In the genomic region with DNA sequence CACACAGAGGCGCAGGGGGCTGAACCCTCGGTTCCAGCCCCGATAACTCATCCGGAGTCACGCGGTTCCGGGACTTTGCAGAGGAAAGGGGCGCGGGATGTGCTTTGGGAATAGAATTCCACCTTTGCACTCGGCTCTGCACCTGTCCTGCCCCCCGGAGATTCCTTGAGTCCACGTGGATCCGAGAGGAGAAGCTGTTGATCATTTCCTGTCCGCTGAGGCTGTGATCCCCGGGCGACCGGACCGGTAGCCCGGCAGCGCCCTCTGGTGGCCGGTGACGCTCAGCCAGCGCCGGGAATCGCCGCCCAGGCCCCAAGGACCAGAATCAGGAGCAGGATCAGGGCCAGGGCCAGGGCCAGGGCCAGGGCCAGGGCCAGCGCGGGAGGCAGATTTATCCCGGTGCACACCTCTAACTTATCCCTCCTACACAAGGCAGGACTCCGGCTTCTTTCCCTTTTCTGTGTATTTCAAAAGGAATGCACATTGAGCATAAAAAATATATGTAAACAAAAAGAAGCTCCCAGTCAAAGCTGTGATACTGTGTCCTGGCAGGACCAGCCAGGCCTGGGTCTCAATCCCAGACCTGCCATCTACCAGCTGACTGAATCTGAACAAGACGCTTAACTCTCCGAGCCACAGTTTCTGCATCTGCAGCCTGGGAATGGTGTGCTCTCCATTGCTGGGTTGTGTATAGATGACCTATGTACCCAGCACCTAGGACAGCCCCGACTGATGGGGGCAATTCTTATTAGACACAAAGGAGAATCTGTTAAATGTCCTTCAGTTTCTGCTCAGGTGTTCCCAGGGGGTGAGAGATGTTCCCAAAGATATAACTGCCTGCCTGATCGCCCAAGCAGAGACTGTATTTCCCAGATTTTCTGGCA, we compare ENCODE assay signal across 8 cellular contexts. TPM values are rescaled to one million over a fixed set of nuclear protein-coding genes. Genes with fewer than 3 reads are reported as not detected.
DNase-seq lines count a peak whose midpoint lies in the region; ATAC-seq, FAIRE-seq and TF ChIP-seq lines count a peak whose summit lies in the region.

No MANE protein-coding gene starts in this region.

- RAD21 ChIA-PET in HCT116 (lab: Charles Lee; ENCODE audit: low non-redundant PET in 1 of 2, low total read pairs in 2 of 2, uncharacterized antibody in 2 of 2, unreplicated experiment in 2 of 2), result interaction anchor here (1.0 to 1.5 kb wide), 3 partner anchors 85 to 163 kb away, joined by 3 to 9 read pairs (median 7); no protein-coding TSS in a partner anchor

- H3K9me3 ChIP-seq in HCT116 (ENCODE audit: control insufficient read depth in 1 of 2, insufficient read depth in 1 of 2, low read depth in 1 of 2, low read length in 2 of 2), result no peaks in the 10 kb centered on the region
- no peaks in the 10 kb centered on the region for H3K9me3 ChIP-seq in HepG2 (ENCODE audit: low read length)

- peak; percentile 87 for DNase-seq in D721Med (ENCODE audit: insufficient read length, low spot score)
- DNase-seq in HCT116 (ENCODE audit: low read depth, low spot score), result peak; percentile 51
- DNase-seq in NCI-H2227 (lab: John Stamatoyannopoulos, UW; ENCODE audit: unreplicated experiment), result peak; percentile 87
- DNase-seq in activated CD4-positive, alpha-beta T cell treated with anti-CD3 and anti-CD28 coated beads, Interleukin-2, amount 10 ng/mL, durations not matched to agents 24 days and 14 days, result peak; percentile 94
- DNase-seq in dedifferentiated amniotic fluid mesenchymal stem cell (ENCODE audit: extremely low spot score), result peak; percentile 48
- DNase-seq in HepG2 (ENCODE audit: low spot score), result peak; percentile 71
- peak; percentile 67 for DNase-seq in stimulated activated CD4-positive, alpha-beta T cell treated with anti-CD3 and anti-CD28 coated beads, Interleukin-1b, Interleukin-23, amount 100 ng/mL, for 48 hours

- peak; percentile 93 for ATAC-seq in HCT116
- ATAC-seq in HepG2, result peak; percentile 93
- ATAC-seq in GM18498 (IDR thresholded peaks at IDR 0.05; ENCODE audit: unreplicated experiment), result no peak

- H3K27me3 ChIP-seq in HCT116 (ENCODE audit: insufficient read depth, low read length), result no peaks in the 10 kb centered on the region
- peaks cover 1 to 25% of the 10 kb centered on the region in 2 experiments; a peak in 3 of 5 replicates for H3K27me3 ChIP-seq in HepG2 (ENCODE audit: control insufficient read depth in 1 of 2, insufficient read depth in 2 of 2, low read length in 2 of 2)

- H3K4me2 ChIP-seq in HCT116 (ENCODE audit: low read length), result peak overlapping the region; percentile 79
- peak overlapping the region; percentile 96 for H3K4me2 ChIP-seq in HepG2 (ENCODE audit: low read depth, low read length)

- no peaks in the 10 kb centered on the region for H3K36me3 Mint-ChIP-seq in activated CD4-positive, alpha-beta T cell treated with anti-CD3 and anti-CD28 coated beads, Interleukin-2, amount 10 ng/mL, durations not matched to agents 24 days and 14 days (ENCODE audit: low read depth)

- TF ChIP-seq CTCF in D721Med (IDR thresholded peaks at IDR 0.05; ENCODE audit: insufficient read depth, missing control alignments), result peak; percentile 53
- peak; percentile 92 to 95 (median 94) for TF ChIP-seq CTCF in HCT116 (IDR thresholded peaks at IDR 0.05 in 2 of 3, conservative IDR thresholded peaks at IDR 0.05 in 1 of 3; ENCODE audit: borderline replicate concordance in 1 of 3, insufficient read depth in 1 of 3, low read depth in 2 of 3, low read length in 2 of 3)
- TF ChIP-seq CTCF in HepG2 (CRISPR knock-in tag; IDR thresholded peaks at IDR 0.05), result peak; percentile 99

- H3K36me3 ChIP-seq in HCT116 (ENCODE audit: control insufficient read depth in 1 of 2, insufficient read depth in 2 of 2, low read length in 2 of 2) (no peaks in the 10 kb centered on the region), HepG2 (replicated peaks in 1 of 2; ENCODE audit: control insufficient read depth in 1 of 2, insufficient read depth in 2 of 2, low read length in 2 of 2) (no peaks in the 10 kb centered on the region)

- H3K4me3 ChIP-seq in HCT116 (replicated peaks in 1 of 2; ENCODE audit: low read depth in 1 of 2, low read length in 2 of 2) (peak overlapping the region; percentile 24 to 47), HepG2 (replicated peaks in 1 of 3; ENCODE audit: insufficient read depth in 1 of 3, low read depth in 2 of 3, low read length in 3 of 3) (peak overlapping the region; percentile 51 to 75 (median 53))

- FAIRE-seq in D721Med (lab: Jason Lieb, UNC) (no peak), HepG2 (lab: Jason Lieb, UNC) (peak; percentile 18)

- no peak for TF ChIP-seq EP300 in HepG2 (IDR thresholded peaks at IDR 0.05; ENCODE audit: low read depth in 2 of 2, low read length in 2 of 2)
- no peak for TF ChIP-seq EP300 in HepG2 (CRISPR knock-in tag; IDR thresholded peaks at IDR 0.05; ENCODE audit: borderline replicate concordance)

- H3K4me1 ChIP-seq in HCT116 (ENCODE audit: control insufficient read depth in 1 of 2, insufficient read depth in 2 of 2, low read length in 2 of 2) (peaks cover 4 to 6% of the 10 kb centered on the region in 2 experiments; a peak in 3 of 4 replicates), HepG2 (ENCODE audit: insufficient read depth, low read length) (peaks cover 40% of the 10 kb centered on the region)

- peaks cover 19% of the 10 kb centered on the region for H3K4me1 Mint-ChIP-seq in activated CD4-positive, alpha-beta T cell treated with anti-CD3 and anti-CD28 coated beads, Interleukin-2, amount 10 ng/mL, durations not matched to agents 24 days and 14 days

- TF ChIP-seq POLR2A in HCT116 (IDR thresholded peaks at IDR 0.05; ENCODE audit: borderline replicate concordance, extremely low read depth, insufficient read depth, insufficient read length) (no peak), HepG2 (IDR thresholded peaks at IDR 0.05; ENCODE audit: insufficient read depth in 1 of 2, low read depth in 2 of 2, low read length in 2 of 2) (no peak)

- H3K27me3 Mint-ChIP-seq in activated CD4-positive, alpha-beta T cell treated with anti-CD3 and anti-CD28 coated beads, Interleukin-2, amount 10 ng/mL, durations not matched to agents 24 days and 14 days, result peaks cover 34% of the 10 kb centered on the region

- intact Hi-C loops in HCT116 (cut with micrococcal nuclease) (loop anchor here (1.0 kb wide), 2 partner anchors 85 to 163 kb away; no protein-coding TSS in a partner anchor), HepG2 (cut with micrococcal nuclease; ENCODE audit: unreplicated experiment) (loop anchor here (1.0 kb wide), 5 partner anchors 58 to 163 kb away; no protein-coding TSS in a partner anchor)
- intact Hi-C loops in activated CD4-positive, alpha-beta T cell treated with anti-CD3 and anti-CD28 coated beads, Interleukin-2, amount 10 ng/mL, durations not matched to agents 24 days and 14 days (cut with micrococcal nuclease), result loop anchor here (1.0 kb wide), 3 partner anchors 85 to 163 kb away; no protein-coding TSS in a partner anchor

- H3K9ac ChIP-seq in HCT116 (ENCODE audit: low read length) (0 out of 2 replicates have a peak overlapping the region, but pooled peaks have one; percentile 27), HepG2 (ENCODE audit: insufficient read depth, low read depth, low read length) (peak overlapping the region; percentile 34; the same call in 1 of the 2 replicates)

- in situ Hi-C loops in HepG2 (cut with HindIII; ENCODE audit: extremely low pct_ligation_motif_present, low pct_unique_long_range_greater_than_20kb), result loop anchor here (5.0 kb wide), 2 partner anchors 85 to 165 kb away; no protein-coding TSS in a partner anchor

- no peak overlapping the region for H3K27ac ChIP-seq in HCT116 (ENCODE audit: low read depth, low read length)
- H3K27ac ChIP-seq in HepG2 (ENCODE audit: extremely low read length, insufficient read depth, low read length), result no peak overlapping the region

- no peaks in the 10 kb centered on the region for H3K9me2 ChIP-seq in HCT116 (ENCODE audit: insufficient read depth)

- H3K27ac Mint-ChIP-seq in activated CD4-positive, alpha-beta T cell treated with anti-CD3 and anti-CD28 coated beads, Interleukin-2, amount 10 ng/mL, durations not matched to agents 24 days and 14 days, result peak overlapping the region; percentile 11

- CTCF ChIA-PET in HCT116 (lab: Charles Lee) (interaction anchor here (0.6 to 4.4 kb wide), 7 partner anchors 63 to 167 kb away, joined by 3 to 36 read pairs (median 5); partner anchors contain the start of gene GPR55), HepG2 (lab: Yijun Ruan, JAX; ENCODE audit: low intra/inter-chr PET ratio, low total read pairs) (interaction anchor here (0.7 to 2.6 kb wide), 7 partner anchors 46 to 163 kb away, joined by 3 to 40 read pairs (median 4); no protein-coding TSS in a partner anchor)

- BruUV-seq in HCT116 (replicated peaks; lab: Mats Ljungman, UMichigan) (no TSS peak), HepG2 (replicated peaks; lab: Mats Ljungman, UMichigan) (no TSS peak)

- TF ChIP-seq RAD21 in HCT116 (IDR thresholded peaks at IDR 0.05; ENCODE audit: low read depth) (peak; percentile 94), HepG2 (CRISPR knock-in tag; IDR thresholded peaks at IDR 0.05) (peak; percentile 99)

- H4K20me1 ChIP-seq in HCT116 (ENCODE audit: insufficient read depth) (no peaks in the 10 kb centered on the region), HepG2 (ENCODE audit: insufficient read depth, low read length) (no peaks in the 10 kb centered on the region)

- POLR2A ChIA-PET in HCT116 (lab: Charles Lee) (no interaction called here), HepG2 (lab: Yijun Ruan, JAX) (interaction anchor here (1.0 to 2.0 kb wide), 4 partner anchors 48 to 139 kb away, joined by 3 to 13 read pairs (median 6); no protein-coding TSS in a partner anchor)

- WGBS in HepG2 (ENCODE audit: low lambda C conversion rate), result under 1% methylated on average over 20 of the region's 34 CpGs

- H3K79me2 ChIP-seq in HCT116 (ENCODE audit: insufficient read depth, low read length) (no peaks in the 10 kb centered on the region), HepG2 (ENCODE audit: insufficient read depth, low read length) (no peaks in the 10 kb centered on the region)

- H2AFZ ChIP-seq in HCT116 (ENCODE audit: low read depth, low read length, poor library complexity, severe bottlenecking) (peak overlapping the region; percentile 98), HepG2 (ENCODE audit: low read length) (peak overlapping the region; percentile 82)

- peak overlapping the region; percentile 65 for H3K4me3 Mint-ChIP-seq in activated CD4-positive, alpha-beta T cell treated with anti-CD3 and anti-CD28 coated beads, Interleukin-2, amount 10 ng/mL, durations not matched to agents 24 days and 14 days

- H3K9me3 Mint-ChIP-seq in activated CD4-positive, alpha-beta T cell treated with anti-CD3 and anti-CD28 coated beads, Interleukin-2, amount 10 ng/mL, durations not matched to agents 24 days and 14 days, result no peaks in the 10 kb centered on the region

RNA-seq across cellular contexts. Expression of gene SPATA3, which starts 8.5 kb away (rescaled TPM):
- total RNA-seq in HCT116 (2021; ENCODE audit: unreplicated experiment) (not detected), HepG2 (2016; rRNA removed; fragmentation: Illumina TruSeq; extraction: Trizol) (not detected in 2 replicates)
- polyA plus RNA-seq in HCT116 (2012), result not detected in 2 replicates
- total RNA-seq in activated CD4-positive, alpha-beta T cell treated with anti-CD3 and anti-CD28 coated beads, Interleukin-2, amount 10 ng/mL, durations not matched to agents 24 days and 14 days, result not detected in 2 replicates
- total RNA-seq in HepG2 (2016; cell fraction: cytosol; rRNA removed; fragmentation: Illumina TruSeq; extraction: Trizol; ENCODE audit: low read depth), result not detected in 2 replicates
- total RNA-seq in HepG2 (2016; cell fraction: insoluble cytoplasmic fraction; rRNA removed; fragmentation: Illumina TruSeq; extraction: Trizol), result not detected in 2 replicates
- total RNA-seq in HepG2 (2016; cell fraction: membrane; rRNA removed; fragmentation: Illumina TruSeq; extraction: Trizol), result not detected in 2 replicates
- not detected in 2 replicates for total RNA-seq in HepG2 (2016; cell fraction: nucleus; rRNA removed; fragmentation: Illumina TruSeq; extraction: Trizol)
- polyA plus RNA-seq in HepG2 (2011; rRNA removed), result not detected in 2 replicates
- polyA plus RNA-seq in HepG2 (2011; cell fraction: cytosol; rRNA removed), result not detected in 2 replicates
- polyA plus RNA-seq in HepG2 (2011; cell fraction: nucleus; rRNA removed), result not detected in 2 replicates
- not detected in 2 replicates for polyA plus RNA-seq in HepG2 (2012)
- polyA plus RNA-seq in HepG2 (2016; cell fraction: cytosol; fragmentation: Illumina TruSeq; extraction: Trizol; ENCODE audit: low read depth), result not detected in 2 replicates
- polyA plus RNA-seq in HepG2 (2016; cell fraction: insoluble cytoplasmic fraction; fragmentation: Illumina TruSeq; extraction: Trizol; ENCODE audit: low read depth), result not detected in 2 replicates
- not detected in 2 replicates for polyA plus RNA-seq in HepG2 (2016; cell fraction: membrane; fragmentation: Illumina TruSeq; extraction: Trizol; ENCODE audit: low read depth)
- polyA plus RNA-seq in HepG2 (2016; cell fraction: nucleus; fragmentation: Illumina TruSeq; extraction: Trizol; ENCODE audit: insufficient read depth, low read depth), result not detected in 2 replicates
- polyA minus RNA-seq in HepG2 (2011; rRNA and poly(A)+ RNA removed; ENCODE audit: low replicate concordance), result not detected in 2 replicates
- not detected in 2 replicates for polyA minus RNA-seq in HepG2 (2011; cell fraction: cytosol; rRNA and poly(A)+ RNA removed)
- polyA minus RNA-seq in HepG2 (2011; cell fraction: nucleus; rRNA and poly(A)+ RNA removed), result not detected in 2 replicates

RNA-seq across cellular contexts. Expression of gene C2orf72, which starts 49.9 kb away (rescaled TPM):
- 3.7 TPM for total RNA-seq in HCT116 (2021; ENCODE audit: unreplicated experiment)
- polyA plus RNA-seq in HCT116 (2012), result 2.7 and 3.1 TPM in 2 replicates
- total RNA-seq in activated CD4-positive, alpha-beta T cell treated with anti-CD3 and anti-CD28 coated beads, Interleukin-2, amount 10 ng/mL, durations not matched to agents 24 days and 14 days, result 0.63 and 0.66 TPM in 2 replicates
- total RNA-seq in HepG2 (2016; rRNA removed; fragmentation: Illumina TruSeq; extraction: Trizol), result 147 and 152 TPM in 2 replicates
- total RNA-seq in HepG2 (2016; cell fraction: cytosol; rRNA removed; fragmentation: Illumina TruSeq; extraction: Trizol; ENCODE audit: low read depth), result 25.4 and 28.7 TPM in 2 replicates
- 131 and 146 TPM in 2 replicates for total RNA-seq in HepG2 (2016; cell fraction: insoluble cytoplasmic fraction; rRNA removed; fragmentation: Illumina TruSeq; extraction: Trizol)
- total RNA-seq in HepG2 (2016; cell fraction: membrane; rRNA removed; fragmentation: Illumina TruSeq; extraction: Trizol), result 109 and 116 TPM in 2 replicates
- 72.4 and 86.5 TPM in 2 replicates for total RNA-seq in HepG2 (2016; cell fraction: nucleus; rRNA removed; fragmentation: Illumina TruSeq; extraction: Trizol)
- 203 and 242 TPM in 2 replicates for polyA plus RNA-seq in HepG2 (2011; rRNA removed)
- 134 and 156 TPM in 2 replicates for polyA plus RNA-seq in HepG2 (2011; cell fraction: cytosol; rRNA removed)
- polyA plus RNA-seq in HepG2 (2011; cell fraction: nucleus; rRNA removed), result 216 and 271 TPM in 2 replicates
- polyA plus RNA-seq in HepG2 (2012), result 95.0 and 118 TPM in 2 replicates
- polyA plus RNA-seq in HepG2 (2016; cell fraction: cytosol; fragmentation: Illumina TruSeq; extraction: Trizol; ENCODE audit: low read depth), result 32.1 and 34.1 TPM in 2 replicates
- 143 and 164 TPM in 2 replicates for polyA plus RNA-seq in HepG2 (2016; cell fraction: insoluble cytoplasmic fraction; fragmentation: Illumina TruSeq; extraction: Trizol; ENCODE audit: low read depth)
- 89.2 and 92.3 TPM in 2 replicates for polyA plus RNA-seq in HepG2 (2016; cell fraction: membrane; fragmentation: Illumina TruSeq; extraction: Trizol; ENCODE audit: low read depth)
- 155 and 158 TPM in 2 replicates for polyA plus RNA-seq in HepG2 (2016; cell fraction: nucleus; fragmentation: Illumina TruSeq; extraction: Trizol; ENCODE audit: insufficient read depth, low read depth)
- polyA minus RNA-seq in HepG2 (2011; rRNA and poly(A)+ RNA removed; ENCODE audit: low replicate concordance), result 0.05 and 126 TPM in 2 replicates
- 48.1 and 75.6 TPM in 2 replicates for polyA minus RNA-seq in HepG2 (2011; cell fraction: cytosol; rRNA and poly(A)+ RNA removed)
- 48.4 and 62.5 TPM in 2 replicates for polyA minus RNA-seq in HepG2 (2011; cell fraction: nucleus; rRNA and poly(A)+ RNA removed)
